Comparison of ENCODE assay signal across 26 cellular contexts in genomic region chr11:45995342-45995734, GRCh38.
DNase-seq lines count a peak whose midpoint lies in the region; ATAC-seq and TF ChIP-seq lines count a peak whose summit lies in the region.
"Had no signal": no experiment of that assay in that cellular context is flagged by ENCODE, and none has a peak within 500 bp of the region (broad histone marks: within the 10 kb centered on the region; RNA-seq: fewer than 3 reads in every experiment).

No MANE protein-coding gene starts in this region.

- no peak overlapping the region for H3K27ac ChIP-seq in brain microvascular endothelial cell
- H3K27ac ChIP-seq: esophagus muscularis mucosa, pancreas had no signal

- in situ Hi-C loops in brain microvascular endothelial cell (cut with HindIII; ENCODE audit: low pct_ligation_motif_present, low sequenced_read_pairs): no loop called here

- H3K4me3 ChIP-seq in brain microvascular endothelial cell (ENCODE audit: low read depth, low read length): no peak overlapping the region
- H3K4me3 ChIP-seq: esophagus muscularis mucosa, gastrocnemius medialis, pancreas had no signal

- H3K36me3 Mint-ChIP-seq in activated T-cell treated with anti-CD3 and anti-CD28 coated beads, Interleukin-2, amount 50 U/mL, for 72 hours (ENCODE audit: insufficient read depth in 2 of 2): no peaks in the 10 kb centered on the region
- no peaks in the 10 kb centered on the region for H3K36me3 Mint-ChIP-seq in activated T-cell treated with anti-CD3 and anti-CD28 coated beads, Interleukin-2, amount 50 U/mL, for 24 hours (ENCODE audit: low read depth)
- H3K36me3 Mint-ChIP-seq: activated naive CD8-positive, alpha-beta T cell treated with anti-CD3 and anti-CD28 coated beads, Interleukin-2, amount 10 ng/mL, durations not matched to agents 7 days and 5 days; CD8-positive, alpha-beta T cell; T-cell had no signal

- H3K36me3 ChIP-seq in brain microvascular endothelial cell (replicated peaks): no peaks in the 10 kb centered on the region
- H3K36me3 ChIP-seq: esophagus muscularis mucosa, gastrocnemius medialis, pancreas had no signal

- no peak for TF ChIP-seq CTCF in brain microvascular endothelial cell (IDR thresholded peaks at IDR 0.05; ENCODE audit: low read depth, low read length, missing control alignments)

- TF ChIP-seq POLR2A in erythroblast (IDR thresholded peaks at IDR 0.05; ENCODE audit: low read length): peak; percentile 51

- no peaks in the 10 kb centered on the region for H3K27me3 ChIP-seq in brain microvascular endothelial cell (replicated peaks)
- H3K27me3 ChIP-seq: esophagus muscularis mucosa, gastrocnemius medialis, pancreas had no signal

- no peaks in the 10 kb centered on the region for H3K9me3 Mint-ChIP-seq in activated T-cell treated with anti-CD3 and anti-CD28 coated beads, Interleukin-2, amount 50 U/mL, for 72 hours
- H3K9me3 Mint-ChIP-seq in activated T-cell treated with anti-CD3 and anti-CD28 coated beads, Interleukin-2, amount 50 U/mL, for 24 hours: no peaks in the 10 kb centered on the region
- H3K9me3 Mint-ChIP-seq: activated CD4-positive, alpha-beta T cell treated with anti-CD3 and anti-CD28 coated beads, Interleukin-2, amount 10 ng/mL, durations not matched to agents 7 days and 5 days; activated naive CD8-positive, alpha-beta T cell treated with anti-CD3 and anti-CD28 coated beads, Interleukin-2, amount 10 ng/mL, durations not matched to agents 7 days and 5 days; CD8-positive, alpha-beta T cell; memory B cell; naive thymus-derived CD8-positive, alpha-beta T cell; T-cell had no signal

- no peaks in the 10 kb centered on the region for H3K27me3 Mint-ChIP-seq in activated T-cell treated with anti-CD3 and anti-CD28 coated beads, Interleukin-2, amount 50 U/mL, for 72 hours (ENCODE audit: low read depth)
- H3K27me3 Mint-ChIP-seq in activated T-cell treated with anti-CD3 and anti-CD28 coated beads, Interleukin-2, amount 50 U/mL, for 24 hours: no peaks in the 10 kb centered on the region
- H3K27me3 Mint-ChIP-seq: activated CD4-positive, alpha-beta T cell treated with anti-CD3 and anti-CD28 coated beads, Interleukin-2, amount 10 ng/mL, durations not matched to agents 7 days and 5 days; activated naive CD8-positive, alpha-beta T cell treated with anti-CD3 and anti-CD28 coated beads, Interleukin-2, amount 10 ng/mL, durations not matched to agents 7 days and 5 days; memory B cell; naive thymus-derived CD8-positive, alpha-beta T cell; T-cell had no signal

- no peak overlapping the region for H3K4me3 Mint-ChIP-seq in activated T-cell treated with anti-CD3 and anti-CD28 coated beads, Interleukin-2, amount 50 U/mL, for 72 hours
- H3K4me3 Mint-ChIP-seq in activated T-cell treated with anti-CD3 and anti-CD28 coated beads, Interleukin-2, amount 50 U/mL, for 24 hours: no peak overlapping the region
- H3K4me3 Mint-ChIP-seq: activated CD4-positive, alpha-beta T cell treated with anti-CD3 and anti-CD28 coated beads, Interleukin-2, amount 10 ng/mL, durations not matched to agents 7 days and 5 days; activated naive CD8-positive, alpha-beta T cell treated with anti-CD3 and anti-CD28 coated beads, Interleukin-2, amount 10 ng/mL, durations not matched to agents 7 days and 5 days; CD8-positive, alpha-beta T cell; memory B cell; naive thymus-derived CD8-positive, alpha-beta T cell; T-cell had no signal

- no peak for DNase-seq in activated T-cell treated with anti-CD3 and anti-CD28 coated beads, Interleukin-2, amount 50 U/mL, for 72 hours
- no peak for DNase-seq in activated T-cell treated with anti-CD3 and anti-CD28 coated beads, Interleukin-2, amount 50 U/mL, for 24 hours
- DNase-seq in NCI-H69 (lab: John Stamatoyannopoulos, UW) (peak; percentile 87), erythroblast (lab: John Stamatoyannopoulos, UW) (peak; percentile 89 to 93), retina (peak; percentile 24), brain microvascular endothelial cell (no peak)
- DNase-seq: activated CD4-positive, alpha-beta T cell treated with anti-CD3 and anti-CD28 coated beads, Interleukin-2, amount 10 ng/mL, durations not matched to agents 7 days and 5 days; activated naive CD8-positive, alpha-beta T cell treated with anti-CD3 and anti-CD28 coated beads, Interleukin-2, amount 10 ng/mL, durations not matched to agents 7 days and 5 days; AML-193; CD8-positive, alpha-beta T cell; DMS79; effector CD4-positive, alpha-beta T cell; gastrocnemius medialis; naive thymus-derived CD8-positive, alpha-beta T cell; NCI-H1105 treated with DMSO at 0.1 percent for 48 hours; NCI-H226; NCI-H82; pancreas; SIG-M5; stimulated activated CD4-positive, alpha-beta T cell treated with anti-CD3 and anti-CD28 coated beads, Interleukin-15, amount 100 ng/mL, for 24 hours; stimulated activated CD8-positive, alpha-beta memory T cell treated with anti-CD3 and anti-CD28 coated beads, Interleukin-4, amount 100 ng/mL, for 48 hours; T-cell had no signal

- ATAC-seq in activated T-cell treated with anti-CD3 and anti-CD28 coated beads, Interleukin-2, amount 50 U/mL, for 72 hours (replicated peaks in 1 of 2): no peak
- ATAC-seq in HG03095 (IDR thresholded peaks at IDR 0.05; ENCODE audit: unreplicated experiment) (no peak), GM21619 (IDR thresholded peaks at IDR 0.05; ENCODE audit: unreplicated experiment) (no peak)
- ATAC-seq: CD8-positive, alpha-beta T cell; naive thymus-derived CD8-positive, alpha-beta T cell; T-cell had no signal

- H3K27ac Mint-ChIP-seq in activated T-cell treated with anti-CD3 and anti-CD28 coated beads, Interleukin-2, amount 50 U/mL, for 72 hours: peak overlapping the region; percentile 27
- H3K27ac Mint-ChIP-seq in activated T-cell treated with anti-CD3 and anti-CD28 coated beads, Interleukin-2, amount 50 U/mL, for 24 hours: no peak overlapping the region
- H3K27ac Mint-ChIP-seq: activated CD4-positive, alpha-beta T cell treated with anti-CD3 and anti-CD28 coated beads, Interleukin-2, amount 10 ng/mL, durations not matched to agents 7 days and 5 days; activated naive CD8-positive, alpha-beta T cell treated with anti-CD3 and anti-CD28 coated beads, Interleukin-2, amount 10 ng/mL, durations not matched to agents 7 days and 5 days; CD8-positive, alpha-beta T cell; memory B cell; naive thymus-derived CD8-positive, alpha-beta T cell; T-cell had no signal

- peaks cover 27% of the 10 kb centered on the region for H3K4me1 Mint-ChIP-seq in activated T-cell treated with anti-CD3 and anti-CD28 coated beads, Interleukin-2, amount 50 U/mL, for 72 hours (ENCODE audit: low read depth)
- H3K4me1 Mint-ChIP-seq in activated T-cell treated with anti-CD3 and anti-CD28 coated beads, Interleukin-2, amount 50 U/mL, for 24 hours (ENCODE audit: low read depth): peaks cover 7% of the 10 kb centered on the region
- H3K4me1 Mint-ChIP-seq: activated CD4-positive, alpha-beta T cell treated with anti-CD3 and anti-CD28 coated beads, Interleukin-2, amount 10 ng/mL, durations not matched to agents 7 days and 5 days; activated naive CD8-positive, alpha-beta T cell treated with anti-CD3 and anti-CD28 coated beads, Interleukin-2, amount 10 ng/mL, durations not matched to agents 7 days and 5 days had no signal

Comparison
In these comparisons a context has a peak if more than half of its experiments do, and no peak if none do; other contexts are left out.
1. DNase-seq: peak in NCI-H69 (single experiment), erythroblast (2 of 2) and retina (single experiment); none in activated T-cell treated with anti-CD3 and anti-CD28 coated beads, Interleukin-2, amount 50 U/mL, for 72 hours (0 of 2), activated T-cell treated with anti-CD3 and anti-CD28 coated beads, Interleukin-2, amount 50 U/mL, for 24 hours (single experiment) and brain microvascular endothelial cell (single experiment).